1 cellular context compared by ENCODE assay signal in the genomic region with DNA sequence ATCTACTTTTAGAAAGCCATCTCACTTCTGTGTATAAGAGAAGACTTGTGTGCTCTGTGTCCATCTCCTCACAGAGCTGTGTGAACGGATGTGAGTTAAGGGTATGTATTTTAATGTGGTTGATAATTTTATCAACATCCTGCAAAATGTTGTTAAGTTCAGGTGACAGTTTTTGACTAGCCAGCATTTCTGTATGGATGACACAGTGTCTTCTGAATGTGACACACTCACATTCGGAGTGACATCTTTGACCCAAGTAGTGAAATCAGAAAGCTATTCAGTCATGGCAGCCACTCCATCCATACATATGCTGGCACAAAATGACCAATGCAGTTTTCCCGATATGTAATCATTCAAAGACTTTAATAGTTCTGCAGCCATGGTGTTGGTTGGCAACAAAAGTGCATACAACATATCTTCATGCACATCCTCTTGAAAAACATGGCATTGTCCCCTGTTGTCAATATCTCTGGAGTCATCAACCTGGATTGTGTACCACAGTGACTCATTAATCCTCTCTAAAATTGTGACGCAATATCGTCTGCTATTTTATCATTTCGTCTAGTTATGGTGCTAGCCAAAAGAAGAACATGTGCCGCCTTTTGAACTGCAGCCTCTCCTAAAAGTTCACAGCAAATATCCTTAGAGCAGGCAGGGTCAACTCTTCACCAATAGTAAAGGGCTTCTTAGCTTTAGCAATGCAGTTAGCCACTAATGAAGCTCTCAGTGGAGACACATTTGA.
A peak's percentile ranks its signal among the peaks of the same experiment; 100 is the strongest.
TF ChIP-seq lines count a peak whose summit lies in the region.

No MANE protein-coding gene starts in this region.

TF ChIP-seq in K562, 482 proteins besides CTCF, POLR2A, EP300 and RAD21 (continues in another document):
- TF ChIP-seq ZNF354B (CRISPR knock-in tag; IDR thresholded peaks at IDR 0.05) = no peak
- TF ChIP-seq ZNF324 (CRISPR knock-in tag; IDR thresholded peaks at IDR 0.05) = no peak
- peak; percentile 37; the same call in 1 of the 2 replicates for TF ChIP-seq DMBX1 (CRISPR knock-in tag; IDR thresholded peaks at IDR 0.05; ENCODE audit: borderline replicate concordance)
- TF ChIP-seq ZNF253 (CRISPR knock-in tag; conservative IDR thresholded peaks at IDR 0.05) = no peak
- TF ChIP-seq MECOM (CRISPR knock-in tag; IDR thresholded peaks at IDR 0.05) = peak; percentile 13; the same call in 1 of the 2 replicates
- TF ChIP-seq GMEB1 (CRISPR knock-in tag; IDR thresholded peaks at IDR 0.05) = no peak
- no peak for TF ChIP-seq ZNF449 (CRISPR knock-in tag; IDR thresholded peaks at IDR 0.05)
- TF ChIP-seq NR2F6 (CRISPR knock-in tag; IDR thresholded peaks at IDR 0.05) = no peak
- TF ChIP-seq ZSCAN29 (IDR thresholded peaks at IDR 0.05) = no peak
- no peak for TF ChIP-seq ATF1 (CRISPR knock-in tag; IDR thresholded peaks at IDR 0.05)
- TF ChIP-seq ATF1 (tag; IDR thresholded peaks at IDR 0.05) = peak; percentile 63
- TF ChIP-seq ZNF407 (IDR thresholded peaks at IDR 0.05; ENCODE audit: low read depth) = no peak
- TF ChIP-seq SMAD3 (CRISPR knock-in tag; conservative IDR thresholded peaks at IDR 0.05) = 0 out of 2 replicates have a peak, but pooled peaks have one; percentile 42
- peak; percentile 60 for TF ChIP-seq CTBP1 (IDR thresholded peaks at IDR 0.05; ENCODE audit: borderline replicate concordance)
- TF ChIP-seq, protein P1, sequence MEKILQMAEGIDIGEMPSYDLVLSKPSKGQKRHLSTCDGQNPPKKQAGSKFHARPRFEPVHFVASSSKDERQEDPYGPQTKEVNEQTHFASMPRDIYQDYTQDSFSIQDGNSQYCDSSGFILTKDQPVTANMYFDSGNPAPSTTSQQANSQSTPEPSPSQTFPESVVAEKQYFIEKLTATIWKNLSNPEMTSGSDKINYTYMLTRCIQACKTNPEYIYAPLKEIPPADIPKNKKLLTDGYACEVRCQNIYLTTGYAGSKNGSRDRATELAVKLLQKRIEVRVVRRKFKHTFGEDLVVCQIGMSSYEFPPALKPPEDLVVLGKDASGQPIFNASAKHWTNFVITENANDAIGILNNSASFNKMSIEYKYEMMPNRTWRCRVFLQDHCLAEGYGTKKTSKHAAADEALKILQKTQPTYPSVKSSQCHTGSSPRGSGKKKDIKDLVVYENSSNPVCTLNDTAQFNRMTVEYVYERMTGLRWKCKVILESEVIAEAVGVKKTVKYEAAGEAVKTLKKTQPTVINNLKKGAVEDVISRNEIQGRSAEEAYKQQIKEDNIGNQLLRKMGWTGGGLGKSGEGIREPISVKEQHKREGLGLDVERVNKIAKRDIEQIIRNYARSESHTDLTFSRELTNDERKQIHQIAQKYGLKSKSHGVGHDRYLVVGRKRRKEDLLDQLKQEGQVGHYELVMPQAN (IDR thresholded peaks at IDR 0.05; ENCODE audit: borderline replicate concordance) = no peak
- TF ChIP-seq, protein P2, sequence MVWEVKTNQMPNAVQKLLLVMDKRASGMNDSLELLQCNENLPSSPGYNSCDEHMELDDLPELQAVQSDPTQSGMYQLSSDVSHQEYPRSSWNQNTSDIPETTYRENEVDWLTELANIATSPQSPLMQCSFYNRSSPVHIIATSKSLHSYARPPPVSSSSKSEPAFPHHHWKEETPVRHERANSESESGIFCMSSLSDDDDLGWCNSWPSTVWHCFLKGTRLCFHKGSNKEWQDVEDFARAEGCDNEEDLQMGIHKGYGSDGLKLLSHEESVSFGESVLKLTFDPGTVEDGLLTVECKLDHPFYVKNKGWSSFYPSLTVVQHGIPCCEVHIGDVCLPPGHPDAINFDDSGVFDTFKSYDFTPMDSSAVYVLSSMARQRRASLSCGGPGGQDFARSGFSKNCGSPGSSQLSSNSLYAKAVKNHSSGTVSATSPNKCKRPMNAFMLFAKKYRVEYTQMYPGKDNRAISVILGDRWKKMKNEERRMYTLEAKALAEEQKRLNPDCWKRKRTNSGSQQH (CRISPR knock-in tag; IDR thresholded peaks at IDR 0.05) = no peak
- no peak for TF ChIP-seq HOXB6 (CRISPR knock-in tag; IDR thresholded peaks at IDR 0.05; ENCODE audit: borderline replicate concordance)
- TF ChIP-seq RBBP5 (IDR thresholded peaks at IDR 0.05; ENCODE audit: borderline replicate concordance, insufficient read depth, low read length, poor library complexity, severe bottlenecking) = no peak
- TF ChIP-seq, protein P3, sequence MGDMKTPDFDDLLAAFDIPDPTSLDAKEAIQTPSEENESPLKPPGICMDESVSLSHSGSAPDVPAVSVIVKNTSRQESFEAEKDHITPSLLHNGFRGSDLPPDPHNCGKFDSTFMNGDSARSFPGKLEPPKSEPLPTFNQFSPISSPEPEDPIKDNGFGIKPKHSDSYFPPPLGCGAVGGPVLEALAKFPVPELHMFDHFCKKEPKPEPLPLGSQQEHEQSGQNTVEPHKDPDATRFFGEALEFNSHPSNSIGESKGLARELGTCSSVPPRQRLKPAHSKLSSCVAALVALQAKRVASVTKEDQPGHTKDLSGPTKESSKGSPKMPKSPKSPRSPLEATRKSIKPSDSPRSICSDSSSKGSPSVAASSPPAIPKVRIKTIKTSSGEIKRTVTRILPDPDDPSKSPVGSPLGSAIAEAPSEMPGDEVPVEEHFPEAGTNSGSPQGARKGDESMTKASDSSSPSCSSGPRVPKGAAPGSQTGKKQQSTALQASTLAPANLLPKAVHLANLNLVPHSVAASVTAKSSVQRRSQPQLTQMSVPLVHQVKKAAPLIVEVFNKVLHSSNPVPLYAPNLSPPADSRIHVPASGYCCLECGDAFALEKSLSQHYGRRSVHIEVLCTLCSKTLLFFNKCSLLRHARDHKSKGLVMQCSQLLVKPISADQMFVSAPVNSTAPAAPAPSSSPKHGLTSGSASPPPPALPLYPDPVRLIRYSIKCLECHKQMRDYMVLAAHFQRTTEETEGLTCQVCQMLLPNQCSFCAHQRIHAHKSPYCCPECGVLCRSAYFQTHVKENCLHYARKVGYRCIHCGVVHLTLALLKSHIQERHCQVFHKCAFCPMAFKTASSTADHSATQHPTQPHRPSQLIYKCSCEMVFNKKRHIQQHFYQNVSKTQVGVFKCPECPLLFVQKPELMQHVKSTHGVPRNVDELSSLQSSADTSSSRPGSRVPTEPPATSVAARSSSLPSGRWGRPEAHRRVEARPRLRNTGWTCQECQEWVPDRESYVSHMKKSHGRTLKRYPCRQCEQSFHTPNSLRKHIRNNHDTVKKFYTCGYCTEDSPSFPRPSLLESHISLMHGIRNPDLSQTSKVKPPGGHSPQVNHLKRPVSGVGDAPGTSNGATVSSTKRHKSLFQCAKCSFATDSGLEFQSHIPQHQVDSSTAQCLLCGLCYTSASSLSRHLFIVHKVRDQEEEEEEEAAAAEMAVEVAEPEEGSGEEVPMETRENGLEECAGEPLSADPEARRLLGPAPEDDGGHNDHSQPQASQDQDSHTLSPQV (IDR thresholded peaks at IDR 0.05) = 0 out of 2 replicates have a peak, but pooled peaks have one; percentile 34
- 0 out of 2 replicates have a peak, but pooled peaks have one; percentile 3 for TF ChIP-seq ETV1 (tag; conservative IDR thresholded peaks at IDR 0.05; ENCODE audit: low read depth)
- TF ChIP-seq SMARCB1 (IDR thresholded peaks at IDR 0.05; ENCODE audit: insufficient read length, low read depth) = no peak
- TF ChIP-seq PRDM10 (IDR thresholded peaks at IDR 0.05; ENCODE audit: partially characterized antibody) = no peak
- no peak for TF ChIP-seq MAFF (IDR thresholded peaks at IDR 0.05; ENCODE audit: low read length)
